ENCODE assay signal across 1 cellular context in genomic region chr20:53578492-53579222, GRCh38.
TF ChIP-seq lines count a peak whose summit lies in the region.

No MANE protein-coding gene starts in this region.

TF ChIP-seq in HepG2, 621 proteins besides CTCF, POLR2A, EP300 and RAD21 (continued from another document and continues in another):
- peak; percentile 10 to 90; a peak in 2 of 4 replicates for TF ChIP-seq HMGXB4 (CRISPR knock-in tag; IDR thresholded peaks at IDR 0.05; ENCODE audit: borderline replicate concordance in 1 of 2, low read depth in 1 of 2)
- peak; percentile 12; the same call in 1 of the 2 replicates for TF ChIP-seq SALL1 (CRISPR knock-in tag; IDR thresholded peaks at IDR 0.05)
- TF ChIP-seq RBFOX2 (IDR thresholded peaks at IDR 0.05; ENCODE audit: low read depth, low read length), result 0 out of 2 replicates have a peak, but pooled peaks have one; percentile 28
- TF ChIP-seq GABPA (IDR thresholded peaks at IDR 0.05; ENCODE audit: low read depth, low read length), result no peak
- no peak for TF ChIP-seq GABPA (CRISPR knock-in tag; IDR thresholded peaks at IDR 0.05; ENCODE audit: low read depth)
- no peak for TF ChIP-seq MAFF (IDR thresholded peaks at IDR 0.05; ENCODE audit: low read depth, low read length)
- peak; percentile 22; the same call in 1 of the 2 replicates for TF ChIP-seq TFE3 (CRISPR knock-in tag; IDR thresholded peaks at IDR 0.05)
- TF ChIP-seq HOMEZ (CRISPR knock-in tag; IDR thresholded peaks at IDR 0.05; ENCODE audit: low read depth), result peak; percentile 33; the same call in 1 of the 2 replicates
- TF ChIP-seq ZNF30 (CRISPR knock-in tag; IDR thresholded peaks at IDR 0.05), result no peak
- 0 out of 2 replicates have a peak, but pooled peaks have one; percentile 63 for TF ChIP-seq MTERF4 (CRISPR knock-in tag; IDR thresholded peaks at IDR 0.05)
- TF ChIP-seq SP1 (IDR thresholded peaks at IDR 0.05), result no peak
- no peak for TF ChIP-seq SP1 (CRISPR knock-in tag; IDR thresholded peaks at IDR 0.05)
- TF ChIP-seq KDM5A (IDR thresholded peaks at IDR 0.05; ENCODE audit: borderline replicate concordance, low read length), result peak; percentile 43; the same call in 1 of the 2 replicates
- peak; percentile 46; the same call in 1 of the 2 replicates for TF ChIP-seq POLR2AphosphoS5 (IDR thresholded peaks at IDR 0.05; ENCODE audit: low read depth, low read length)
- no peak for TF ChIP-seq U2AF2 (IDR thresholded peaks at IDR 0.05; ENCODE audit: low read depth, low read length)
- TF ChIP-seq HDAC1 (CRISPR knock-in tag; IDR thresholded peaks at IDR 0.05), result 0 out of 2 replicates have a peak, but pooled peaks have one; percentile 40
- TF ChIP-seq USF2 (IDR thresholded peaks at IDR 0.05; ENCODE audit: low read depth, low read length), result no peak
- TF ChIP-seq USF2 (CRISPR knock-in tag; IDR thresholded peaks at IDR 0.05; ENCODE audit: borderline replicate concordance), result peak; percentile 55; the same call in 1 of the 2 replicates
- TF ChIP-seq ZNF367 (CRISPR knock-in tag; IDR thresholded peaks at IDR 0.05; ENCODE audit: borderline replicate concordance), result no peak
- no peak for TF ChIP-seq NPAS2 (CRISPR knock-in tag; IDR thresholded peaks at IDR 0.05; ENCODE audit: borderline replicate concordance)
- TF ChIP-seq E2F2 (CRISPR knock-in tag; IDR thresholded peaks at IDR 0.05; ENCODE audit: borderline replicate concordance), result 0 out of 2 replicates have a peak, but pooled peaks have one; percentile 16
- no peak for TF ChIP-seq KAT8 (CRISPR knock-in tag; IDR thresholded peaks at IDR 0.05)
- TF ChIP-seq SOX13 (IDR thresholded peaks at IDR 0.05), result peak; percentile 84
- peak in 1 of 2 experiments; percentile 94; a peak in 2 of 4 replicates for TF ChIP-seq SOX13 (CRISPR knock-in tag; conservative IDR thresholded peaks at IDR 0.05 in 1 of 2, IDR thresholded peaks at IDR 0.05 in 1 of 2)
- peak; percentile 82 for TF ChIP-seq CEBPG (CRISPR knock-in tag; IDR thresholded peaks at IDR 0.05)
- no peak for TF ChIP-seq MEIS1 (CRISPR knock-in tag; IDR thresholded peaks at IDR 0.05; ENCODE audit: borderline replicate concordance)
- TF ChIP-seq MAX (IDR thresholded peaks at IDR 0.05), result no peak
- no peak for TF ChIP-seq DRAP1 (CRISPR knock-in tag; IDR thresholded peaks at IDR 0.05)
- no peak for TF ChIP-seq ZNF577 (CRISPR knock-in tag; IDR thresholded peaks at IDR 0.05; ENCODE audit: borderline replicate concordance, low read depth)
- TF ChIP-seq HNRNPK (IDR thresholded peaks at IDR 0.05; ENCODE audit: low read depth, low read length, poor library complexity, severe bottlenecking), result no peak
- TF ChIP-seq HOXA5 (CRISPR knock-in tag; IDR thresholded peaks at IDR 0.05), result peak; percentile 58; the same call in 1 of the 2 replicates
- TF ChIP-seq PLRG1 (conservative IDR thresholded peaks at IDR 0.05), result no peak
- peak; percentile 54; the same call in 1 of the 2 replicates for TF ChIP-seq GATAD1 (CRISPR knock-in tag; IDR thresholded peaks at IDR 0.05)
- TF ChIP-seq MIER2 (CRISPR knock-in tag; IDR thresholded peaks at IDR 0.05), result peak; percentile 53; the same call in 1 of the 2 replicates
- no peak for TF ChIP-seq ZNF549 (CRISPR knock-in tag; IDR thresholded peaks at IDR 0.05)
- TF ChIP-seq GMEB2 (CRISPR knock-in tag; IDR thresholded peaks at IDR 0.05; ENCODE audit: low read depth), result 0 out of 2 replicates have a peak, but pooled peaks have one; percentile 11
- no peak for TF ChIP-seq GLMP (CRISPR knock-in tag; IDR thresholded peaks at IDR 0.05; ENCODE audit: borderline replicate concordance)
- TF ChIP-seq ZBTB49 (CRISPR knock-in tag; IDR thresholded peaks at IDR 0.05; ENCODE audit: borderline replicate concordance), result no peak
- 0 out of 2 replicates have a peak, but pooled peaks have one; percentile 18 for TF ChIP-seq YEATS2 (CRISPR knock-in tag; IDR thresholded peaks at IDR 0.05; ENCODE audit: borderline replicate concordance)
- TF ChIP-seq ZNF225 (CRISPR knock-in tag; IDR thresholded peaks at IDR 0.05), result no peak
- TF ChIP-seq PRDM4 (CRISPR knock-in tag; IDR thresholded peaks at IDR 0.05; ENCODE audit: borderline replicate concordance), result no peak
- TF ChIP-seq KDM4B (CRISPR knock-in tag; IDR thresholded peaks at IDR 0.05), result no peak; the same call in 1 of the 2 replicates
- no peak for TF ChIP-seq GFI1 (CRISPR knock-in tag; IDR thresholded peaks at IDR 0.05; ENCODE audit: borderline replicate concordance)
- no peak for TF ChIP-seq ZNF777 (CRISPR knock-in tag; IDR thresholded peaks at IDR 0.05)
- no peak for TF ChIP-seq ZNF251 (CRISPR knock-in tag; IDR thresholded peaks at IDR 0.05)
